15 cellular contexts compared by ENCODE assay signal in the genomic region with DNA sequence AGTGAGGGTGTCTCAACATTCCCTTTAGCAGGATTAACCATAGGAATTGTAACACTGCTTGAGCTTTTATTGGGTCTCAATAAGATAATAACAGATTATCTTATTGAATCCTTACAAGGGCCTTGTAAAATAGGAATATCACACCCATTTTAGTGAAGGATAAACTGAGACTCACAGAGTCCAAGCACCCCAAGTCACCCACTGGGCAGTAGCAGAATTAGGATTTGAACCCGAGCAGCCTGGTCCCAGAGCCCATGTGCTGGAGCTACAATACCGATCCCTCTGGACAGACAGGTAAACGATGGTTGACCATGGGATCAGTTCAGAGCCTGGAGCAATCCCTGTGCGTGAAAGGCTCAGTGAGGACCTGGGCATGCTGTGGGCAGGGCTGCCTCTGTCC. TPM values are rescaled to one million over a fixed set of nuclear protein-coding genes. Genes with fewer than 3 reads are reported as not detected.
DNase-seq lines count a peak whose midpoint lies in the region; ATAC-seq and TF ChIP-seq lines count a peak whose summit lies in the region.
"Had no signal": no experiment of that assay in that cellular context is flagged by ENCODE, and none has a peak within 500 bp of the region (broad histone marks: within the 10 kb centered on the region; RNA-seq: fewer than 3 reads in every experiment).

No MANE protein-coding gene starts in this region.

- H3K27me3 ChIP-seq in Panc1 (ENCODE audit: control insufficient read depth, insufficient read depth, low read length), result no peaks in the 10 kb centered on the region
- no peaks in the 10 kb centered on the region for H3K27me3 ChIP-seq in parathyroid adenoma (ENCODE audit: control insufficient read depth, insufficient read depth, low read length)
- no peaks in the 10 kb centered on the region for H3K27me3 ChIP-seq in uterus

- no peak overlapping the region for H3K9ac ChIP-seq in parathyroid adenoma

- CTCF ChIA-PET in Panc1 (lab: Charles Lee), result no interaction called here

- H3K9me3 Mint-ChIP-seq in chondrocyte (ENCODE audit: low read depth), result no peaks in the 10 kb centered on the region
- H3K9me3 Mint-ChIP-seq: CD4-positive, alpha-beta memory T cell; HFFc6 had no signal

- no peaks in the 10 kb centered on the region for H3K79me2 ChIP-seq in parathyroid adenoma

- H3K36me3 Mint-ChIP-seq in chondrocyte (ENCODE audit: low read depth), result no peaks in the 10 kb centered on the region
- H3K36me3 Mint-ChIP-seq: CD4-positive, alpha-beta memory T cell had no signal

- DNase-seq in Panc1 (ENCODE audit: low read depth, low spot score) (no peak), chondrocyte (ENCODE audit: low spot score) (peak; percentile 35), uterus (no peak), DMS153 (lab: John Stamatoyannopoulos, UW) (no peak)
- DNase-seq in NK-92 treated with Interleukin-12 subunit alpha and Interleukin-12 subunit beta, amount 100 ng/mL, for 24 hours (lab: John Stamatoyannopoulos, UW), result no peak
- DNase-seq in activated T-cell treated with anti-CD3 and anti-CD28 coated beads, Interleukin-2, amount 50 U/mL, for 1 hour, result no peak
- DNase-seq: C1 segment of cervical spinal cord; Calu3; CD4-positive, alpha-beta memory T cell; COR-L47; DND-41; GOT3; HFFc6 had no signal

- H3K4me3 Mint-ChIP-seq in chondrocyte (ENCODE audit: unreplicated experiment), result no peak overlapping the region
- H3K4me3 Mint-ChIP-seq: CD4-positive, alpha-beta memory T cell; HFFc6 had no signal

- H3K4me2 ChIP-seq in parathyroid adenoma (ENCODE audit: low read length), result no peak overlapping the region

- in situ Hi-C loops in Panc1 (cut with HindIII; ENCODE audit: low pct_unique_long_range_greater_than_20kb, low sequenced_read_pairs), result no loop called here

- TF ChIP-seq POLR2A in uterus (IDR thresholded peaks at IDR 0.05), result no peak

- no peaks in the 10 kb centered on the region for H3K27me3 Mint-ChIP-seq in chondrocyte (ENCODE audit: low read depth)
- H3K27me3 Mint-ChIP-seq: CD4-positive, alpha-beta memory T cell had no signal

- no peak overlapping the region for H3K27ac Mint-ChIP-seq in chondrocyte (ENCODE audit: unreplicated experiment)
- H3K27ac Mint-ChIP-seq: CD4-positive, alpha-beta memory T cell had no signal

- BruUV-seq in Panc1 (replicated peaks; lab: Mats Ljungman, UMichigan), result no TSS peak

- intact Hi-C loops in Panc1 (cut with micrococcal nuclease; ENCODE audit: unreplicated experiment), result no loop called here
- intact Hi-C loops in uterus (cut with DNase I; ENCODE audit: low total_unique reads), result no loop called here

- ATAC-seq in Panc1, result no peak

- H3K4me3 ChIP-seq in Panc1 (ENCODE audit: low read depth in 2 of 2, low read length in 2 of 2), result no peak overlapping the region
- H3K4me3 ChIP-seq in parathyroid adenoma (ENCODE audit: low read depth, low read length), result no peak overlapping the region
- no peak overlapping the region for H3K4me3 ChIP-seq in uterus
- H3K4me3 ChIP-seq: HAP-1 had no signal

- TF ChIP-seq CTCF in Panc1 (IDR thresholded peaks at IDR 0.05), result no peak
- TF ChIP-seq CTCF in chondrocyte (IDR thresholded peaks at IDR 0.05), result no peak
- TF ChIP-seq CTCF in parathyroid adenoma (IDR thresholded peaks at IDR 0.05), result no peak
- TF ChIP-seq CTCF in uterus (IDR thresholded peaks at IDR 0.05), result no peak

- H3K4me1 Mint-ChIP-seq in chondrocyte (ENCODE audit: low read depth), result peaks cover 6% of the 10 kb centered on the region
- H3K4me1 Mint-ChIP-seq: CD4-positive, alpha-beta memory T cell had no signal

- H3K4me1 ChIP-seq in Panc1 (ENCODE audit: control insufficient read depth, insufficient read depth, low read length) (peaks cover 16% of the 10 kb centered on the region), parathyroid adenoma (peaks cover 15% of the 10 kb centered on the region), uterus (peaks cover 0 to 6% of the 10 kb centered on the region in 2 donors)
- H3K4me1 ChIP-seq: HAP-1 had no signal

- no peaks in the 10 kb centered on the region for H3K9me3 ChIP-seq in Panc1 (ENCODE audit: control insufficient read depth, insufficient read depth, low read depth, low read length)
- no peaks in the 10 kb centered on the region for H3K9me3 ChIP-seq in parathyroid adenoma (ENCODE audit: control insufficient read depth, low read length)
- H3K9me3 ChIP-seq in uterus, result no peaks in the 10 kb centered on the region
- H3K9me3 ChIP-seq: HAP-1 had no signal

- H3K36me3 ChIP-seq in Panc1 (ENCODE audit: control insufficient read depth, insufficient read depth, low read length), result no peaks in the 10 kb centered on the region
- no peaks in the 10 kb centered on the region for H3K36me3 ChIP-seq in parathyroid adenoma (ENCODE audit: control insufficient read depth, insufficient read depth, low read length)
- no peaks in the 10 kb centered on the region for H3K36me3 ChIP-seq in uterus
- H3K36me3 ChIP-seq: HAP-1 had no signal

- H3K27ac ChIP-seq in Panc1 (ENCODE audit: low read length) (peak overlapping the region; percentile 25; the same call in 1 of the 2 replicates), parathyroid adenoma (peak overlapping the region; percentile 6), uterus (peak overlapping the region; percentile 38 to 75)

- H2AFZ ChIP-seq in parathyroid adenoma, result peak overlapping the region; percentile 71

- POLR2A ChIA-PET in Panc1 (lab: Charles Lee), result no interaction called here

RNA-seq across cellular contexts. Expression of gene MRPS22, which starts 56.3 kb away (rescaled TPM):
- 61.9 TPM for total RNA-seq in Panc1 (2021; ENCODE audit: unreplicated experiment)
- polyA plus RNA-seq in Panc1 (2012; ENCODE audit: insufficient read length), result 42.7 TPM
- 29.5 to 31.2 TPM (median 31.1 TPM) in 3 replicates for total RNA-seq in chondrocyte
- 100 to 1,000 TPM in 1 of 4 donors, 10 to 100 TPM in 3; 47.8 to 118 (median 76.5) TPM for total RNA-seq in uterus

Comparison
In these comparisons a context has a peak if more than half of its experiments do, and no peak if none do; other contexts are left out.
1. H3K27ac ChIP-seq: peak in every context shown above with its lines; median percentile 56 in uterus; 25 in Panc1; 6 in parathyroid adenoma.